In the genomic region with DNA sequence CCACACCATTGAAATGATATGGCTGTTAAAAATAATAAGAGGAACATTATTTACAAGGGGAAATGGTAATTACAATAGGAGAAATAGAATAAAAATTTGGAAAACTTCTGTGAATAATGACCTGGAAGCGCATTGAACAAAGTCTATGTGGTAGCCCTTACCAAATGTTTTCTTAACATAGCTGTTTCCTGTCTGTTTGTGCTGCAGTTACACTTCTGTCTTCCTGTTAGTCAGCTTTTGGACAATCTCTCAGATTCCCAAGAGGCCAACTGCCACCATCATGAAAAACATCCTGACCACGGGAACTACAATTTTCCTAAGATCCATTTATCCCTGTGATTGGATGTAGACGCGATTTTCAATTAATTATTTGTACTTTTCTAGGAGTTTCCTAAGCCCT, we compare ENCODE assay signal across 1 cellular context.
TF ChIP-seq lines count a peak whose summit lies in the region.

No MANE protein-coding gene starts in this region.

TF ChIP-seq in IMR-90, 13 proteins besides CTCF, POLR2A, EP300 and RAD21:
- TF ChIP-seq CEBPB (IDR thresholded peaks at IDR 0.05; ENCODE audit: low read depth, low read length) (no peak), RFX5 (IDR thresholded peaks at IDR 0.05; ENCODE audit: low read depth, low read length) (no peak), FOS (IDR thresholded peaks at IDR 0.05; ENCODE audit: low read depth, low read length) (no peak), CHD1 (IDR thresholded peaks at IDR 0.05; ENCODE audit: low read depth, low read length) (no peak), SMC3 (IDR thresholded peaks at IDR 0.05; ENCODE audit: low read depth, low read length) (no peak), RCOR1 (IDR thresholded peaks at IDR 0.05; ENCODE audit: insufficient replicate concordance, low read length) (no peak), MXI1 (IDR thresholded peaks at IDR 0.05; ENCODE audit: borderline replicate concordance, low read depth, low read length) (no peak), BHLHE40 (IDR thresholded peaks at IDR 0.05; ENCODE audit: low read depth, low read length) (no peak), MAFK (IDR thresholded peaks at IDR 0.05; ENCODE audit: low read depth, low read length) (no peak), NFE2L2 (IDR thresholded peaks at IDR 0.05; ENCODE audit: low read depth, low read length) (no peak), MAZ (IDR thresholded peaks at IDR 0.05; ENCODE audit: borderline replicate concordance, low read depth, low read length) (no peak)
- TF ChIP-seq, protein P1, sequence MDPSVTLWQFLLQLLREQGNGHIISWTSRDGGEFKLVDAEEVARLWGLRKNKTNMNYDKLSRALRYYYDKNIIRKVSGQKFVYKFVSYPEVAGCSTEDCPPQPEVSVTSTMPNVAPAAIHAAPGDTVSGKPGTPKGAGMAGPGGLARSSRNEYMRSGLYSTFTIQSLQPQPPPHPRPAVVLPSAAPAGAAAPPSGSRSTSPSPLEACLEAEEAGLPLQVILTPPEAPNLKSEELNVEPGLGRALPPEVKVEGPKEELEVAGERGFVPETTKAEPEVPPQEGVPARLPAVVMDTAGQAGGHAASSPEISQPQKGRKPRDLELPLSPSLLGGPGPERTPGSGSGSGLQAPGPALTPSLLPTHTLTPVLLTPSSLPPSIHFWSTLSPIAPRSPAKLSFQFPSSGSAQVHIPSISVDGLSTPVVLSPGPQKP (IDR thresholded peaks at IDR 0.05; ENCODE audit: borderline replicate concordance, low read depth, low read length) = no peak
- TF ChIP-seq, protein P2, sequence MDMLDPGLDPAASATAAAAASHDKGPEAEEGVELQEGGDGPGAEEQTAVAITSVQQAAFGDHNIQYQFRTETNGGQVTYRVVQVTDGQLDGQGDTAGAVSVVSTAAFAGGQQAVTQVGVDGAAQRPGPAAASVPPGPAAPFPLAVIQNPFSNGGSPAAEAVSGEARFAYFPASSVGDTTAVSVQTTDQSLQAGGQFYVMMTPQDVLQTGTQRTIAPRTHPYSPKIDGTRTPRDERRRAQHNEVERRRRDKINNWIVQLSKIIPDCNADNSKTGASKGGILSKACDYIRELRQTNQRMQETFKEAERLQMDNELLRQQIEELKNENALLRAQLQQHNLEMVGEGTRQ (IDR thresholded peaks at IDR 0.05; ENCODE audit: low read depth, low read length) = no peak
